Comparison of ENCODE assay signal across 16 cellular contexts in the genomic region with DNA sequence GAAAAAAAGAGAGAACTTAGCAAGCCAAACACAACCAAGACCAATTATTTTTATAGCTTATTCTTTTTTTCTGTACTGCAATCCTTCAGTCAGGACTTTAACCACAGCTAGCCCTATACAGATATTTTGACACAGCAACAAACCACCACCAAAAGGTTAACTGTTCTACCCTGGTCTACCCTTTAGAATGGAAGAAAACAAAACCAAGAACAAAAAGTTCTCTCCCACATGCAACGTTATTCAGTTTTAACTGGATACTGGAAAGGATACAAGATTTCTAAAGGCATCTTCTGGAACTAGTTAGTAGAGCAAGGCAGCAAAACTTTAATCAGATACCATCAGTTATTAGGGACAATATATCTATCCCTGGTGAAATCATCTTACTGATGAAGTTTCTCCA.
"Had no signal": no experiment of that assay in that cellular context is flagged by ENCODE, and none has a peak within 500 bp of the region (broad histone marks: within the 10 kb centered on the region; RNA-seq: fewer than 3 reads in every experiment).

No MANE protein-coding gene starts in this region.

- H3K36me3 ChIP-seq: adrenal gland, pancreas had no signal

- H3K27me3 ChIP-seq: adrenal gland, brain microvascular endothelial cell, dorsolateral prefrontal cortex, pancreas had no signal

- H3K27me3 Mint-ChIP-seq: stimulated activated naive B cell treated with anti-CD40 and anti-IgM and Interleukin-4, amounts not matched to agents 10 μg/mL and 1 μg/mL and 100 μg/mL, for 72 hours had no signal

- H3K9me3 Mint-ChIP-seq: neural crest cell; stimulated activated naive B cell treated with anti-CD40 and anti-IgM and Interleukin-4, amounts not matched to agents 10 μg/mL and 1 μg/mL and 100 μg/mL, for 72 hours had no signal

- H3K27ac Mint-ChIP-seq: activated CD8-positive, alpha-beta T cell treated with anti-CD3 and anti-CD28 coated beads, Interleukin-2, amount 10 ng/mL, durations not matched to agents 7 days and 5 days; activated T-helper 1 cell treated with anti-CD3 and anti-CD28 coated beads, Interleukin-12 subunit alpha, Interleukin-12 subunit beta, Interleukin-2, Interleukin-4 antibody, amounts not matched to agents 30 ng/mL and 10 ng/mL and 1 ng/mL, durations not matched to agents 14 hours and 24 hours and 36 hours; stimulated activated naive B cell treated with anti-CD40 and anti-IgM and Interleukin-4, amounts not matched to agents 10 μg/mL and 1 μg/mL and 100 μg/mL, for 72 hours had no signal

- H3K4me3 Mint-ChIP-seq: activated CD8-positive, alpha-beta T cell treated with anti-CD3 and anti-CD28 coated beads, Interleukin-2, amount 10 ng/mL, durations not matched to agents 7 days and 5 days; activated T-helper 1 cell treated with anti-CD3 and anti-CD28 coated beads, Interleukin-12 subunit alpha, Interleukin-12 subunit beta, Interleukin-2, Interleukin-4 antibody, amounts not matched to agents 30 ng/mL and 10 ng/mL and 1 ng/mL, durations not matched to agents 14 hours and 24 hours and 36 hours; neural crest cell; stimulated activated naive B cell treated with anti-CD40 and anti-IgM and Interleukin-4, amounts not matched to agents 10 μg/mL and 1 μg/mL and 100 μg/mL, for 72 hours had no signal

- ATAC-seq: activated CD8-positive, alpha-beta T cell treated with anti-CD3 and anti-CD28 coated beads, Interleukin-2, amount 10 ng/mL, durations not matched to agents 7 days and 5 days; esophagus mucosa; pancreas; stimulated activated naive B cell treated with anti-CD40 and anti-IgM and Interleukin-4, amounts not matched to agents 10 μg/mL and 1 μg/mL and 100 μg/mL, for 72 hours had no signal

- H3K27ac ChIP-seq: adrenal gland, brain microvascular endothelial cell, pancreas, VCaP had no signal

- H3K9me3 ChIP-seq: adrenal gland, pancreas had no signal

- H3K4me3 ChIP-seq: adrenal gland, dorsolateral prefrontal cortex, pancreas had no signal

- DNase-seq: activated CD4-positive, alpha-beta T cell treated with anti-CD3 and anti-CD28 coated beads for 48 hours; activated CD8-positive, alpha-beta memory T cell treated with anti-CD3 and anti-CD28 coated beads, Interleukin-2, amount 50 U/mL, for 48 hours; activated CD8-positive, alpha-beta T cell treated with anti-CD3 and anti-CD28 coated beads, Interleukin-2, amount 10 ng/mL, durations not matched to agents 7 days and 5 days; activated naive CD4-positive, alpha-beta T cell; adrenal gland; brain microvascular endothelial cell; cerebellar nuclear complex; dorsolateral prefrontal cortex; pancreas; stimulated activated CD4-positive, alpha-beta T cell treated with anti-CD3 and anti-CD28 coated beads, Interleukin-2, amount 100 ng/mL, for 24 hours; stimulated activated naive B cell treated with anti-CD40 and anti-IgM and Interleukin-4, amounts not matched to agents 10 μg/mL and 1 μg/mL and 100 μg/mL, for 72 hours; trophoblast cell had no signal
